ENCODE assay signal across 9 cellular contexts in the genomic region with DNA sequence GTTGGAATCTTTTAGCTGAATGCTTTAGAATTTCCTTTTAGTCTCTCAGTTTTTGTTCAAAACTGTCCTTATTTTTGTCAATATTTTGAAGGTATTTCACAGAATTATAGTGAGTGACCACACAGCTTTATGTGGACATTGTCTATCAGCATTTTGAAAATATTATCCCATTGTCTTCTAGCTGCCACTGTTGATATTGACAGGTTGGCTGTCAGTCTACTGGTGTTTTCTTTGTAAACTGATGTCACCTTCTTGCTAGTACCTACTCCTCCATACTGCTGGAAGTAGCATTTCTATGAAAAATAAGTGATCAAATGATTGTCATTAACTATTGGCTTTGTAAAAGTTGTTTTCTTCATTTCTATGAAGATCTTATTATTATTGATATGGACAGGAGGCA.
"Had no signal": no experiment of that assay in that cellular context is flagged by ENCODE, and none has a peak within 500 bp of the region (broad histone marks: within the 10 kb centered on the region; RNA-seq: fewer than 3 reads in every experiment).

No MANE protein-coding gene starts in this region.

- H3K4me3 Mint-ChIP-seq: GM23338, H9 had no signal

- H2AFZ ChIP-seq: GM23338 had no signal

- FAIRE-seq: H1, H54, K562 had no signal

- H3K27ac Mint-ChIP-seq: GM23338, H9 had no signal

- ATAC-seq: GM23338, K562 had no signal

- H3K27ac ChIP-seq: HL-60 had no signal

- H3K4me3 ChIP-seq: GM23338, K562 had no signal

- H3K4me2 ChIP-seq: GM23338 had no signal

- DNase-seq: H9, HCEC 1CT, IMR-90, KG1 had no signal
